11 cellular contexts compared by ENCODE assay signal in the genomic region with DNA sequence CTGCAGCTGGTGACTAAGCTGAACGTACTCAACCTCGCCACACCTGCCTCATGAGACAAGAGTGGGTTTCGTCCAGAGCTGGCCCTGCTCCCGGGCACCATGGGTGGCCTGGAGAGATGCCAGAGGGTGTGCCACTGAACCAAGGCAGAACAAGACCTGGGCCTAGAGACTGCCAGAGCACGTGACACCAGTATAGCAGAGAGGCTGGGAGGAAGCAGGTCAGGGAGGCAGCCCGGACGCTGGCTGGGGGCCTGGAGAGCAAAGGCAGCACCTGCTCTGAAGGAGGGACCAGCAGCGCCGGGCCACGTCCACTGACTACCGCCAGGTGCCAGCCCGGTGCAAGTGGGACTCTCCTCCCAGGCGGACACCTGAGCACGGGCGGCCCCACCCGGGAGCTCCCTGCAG. TPM values are rescaled to one million over a fixed set of nuclear protein-coding genes. Genes with fewer than 3 reads are reported as not detected.
DNase-seq lines count a peak whose midpoint lies in the region; ATAC-seq and TF ChIP-seq lines count a peak whose summit lies in the region.
"Had no signal": no experiment of that assay in that cellular context is flagged by ENCODE, and none has a peak within 500 bp of the region (broad histone marks: within the 10 kb centered on the region; RNA-seq: fewer than 3 reads in every experiment).

No MANE protein-coding gene starts in this region.

- H3K4me3 ChIP-seq in body of pancreas, result no peak overlapping the region
- no peak overlapping the region for H3K4me3 ChIP-seq in naive thymus-derived CD4-positive, alpha-beta T cell (ENCODE audit: low read length)
- no peak overlapping the region for H3K4me3 ChIP-seq in H7 (ENCODE audit: insufficient read depth, low read depth, low read length)
- H3K4me3 ChIP-seq: tibial artery had no signal

- H3K27ac Mint-ChIP-seq in naive thymus-derived CD4-positive, alpha-beta T cell, result peak overlapping the region in 4 of 9 donors; percentile 36 to 92 (median 76)
- H3K27ac Mint-ChIP-seq in type B pancreatic cell, result no peak overlapping the region
- H3K27ac Mint-ChIP-seq: T-helper 1 cell treated with Interleukin-12 subunit alpha and Interleukin-12 subunit beta and Interleukin-4 antibody, amounts not matched to agents 30 μg/mL and 1 μg/mL, for 36 hours had no signal

- H3K36me3 ChIP-seq in body of pancreas (replicated peaks in 1 of 2; ENCODE audit: insufficient read depth in 1 of 2, low read depth in 2 of 2) (no peaks in the 10 kb centered on the region), H7 (replicated peaks; ENCODE audit: control insufficient read depth, insufficient read depth, low read length) (peaks cover 2% of the 10 kb centered on the region)
- H3K36me3 ChIP-seq in naive thymus-derived CD4-positive, alpha-beta T cell (ENCODE audit: control insufficient read depth in 2 of 3, insufficient read depth in 3 of 3, low read length in 3 of 3), result peaks cover 28 to 66% (median 38%) of the 10 kb centered on the region in 3 experiments

- H3K9me3 Mint-ChIP-seq in naive thymus-derived CD4-positive, alpha-beta T cell, result peaks cover 0 to 30% (median 0%) of the 10 kb centered on the region in 11 donors
- H3K9me3 Mint-ChIP-seq in type B pancreatic cell, result no peaks in the 10 kb centered on the region
- H3K9me3 Mint-ChIP-seq: activated naive CD4-positive, alpha-beta T cell treated with anti-CD3 and anti-CD28 coated beads, Interleukin-2, amount 50 U/mL, for 72 hours; T-helper 1 cell treated with Interleukin-12 subunit alpha and Interleukin-12 subunit beta and Interleukin-4 antibody, amounts not matched to agents 30 μg/mL and 1 μg/mL, for 36 hours had no signal

- H3K4me3 Mint-ChIP-seq in naive thymus-derived CD4-positive, alpha-beta T cell, result peak overlapping the region in 3 of 10 donors; percentile 29 to 45 (median 44)
- no peak overlapping the region for H3K4me3 Mint-ChIP-seq in type B pancreatic cell
- H3K4me3 Mint-ChIP-seq: T-helper 1 cell treated with Interleukin-12 subunit alpha and Interleukin-12 subunit beta and Interleukin-4 antibody, amounts not matched to agents 30 μg/mL and 1 μg/mL, for 36 hours had no signal

- H3K27ac ChIP-seq in body of pancreas, result peak overlapping the region; percentile 46 to 65 (median 64)
- no peak overlapping the region for H3K27ac ChIP-seq in naive thymus-derived CD4-positive, alpha-beta T cell (ENCODE audit: low read depth, low read length)
- H3K27ac ChIP-seq: tibial artery had no signal

- WGBS in body of pancreas, 2 donors, result 52 to 80% methylated on average over 8 to 13 of the region's 16 CpGs

- H3K27me3 Mint-ChIP-seq in naive thymus-derived CD4-positive, alpha-beta T cell, result peaks cover 0 to 2% (median 0%) of the 10 kb centered on the region in 5 donors
- H3K27me3 Mint-ChIP-seq in type B pancreatic cell, result no peaks in the 10 kb centered on the region

- H3K4me1 Mint-ChIP-seq in naive thymus-derived CD4-positive, alpha-beta T cell, result peaks cover 0 to 8% (median 3%) of the 10 kb centered on the region in 7 donors
- no peaks in the 10 kb centered on the region for H3K4me1 Mint-ChIP-seq in type B pancreatic cell (ENCODE audit: unreplicated experiment)

- TF ChIP-seq POLR2A in body of pancreas (IDR thresholded peaks at IDR 0.05), result peak in 2 of 3 donors; percentile 23 to 35

- CTCF ChIA-PET in naive thymus-derived CD4-positive, alpha-beta T cell (lab: Charles Lee), result no interaction called here

- ATAC-seq in body of pancreas (peak; percentile 89), HG02970 (IDR thresholded peaks at IDR 0.05; ENCODE audit: low FRiP score, unreplicated experiment) (no peak)
- peak; percentile 3 for ATAC-seq in naive thymus-derived CD4-positive, alpha-beta T cell
- ATAC-seq: activated naive CD4-positive, alpha-beta T cell treated with anti-CD3 and anti-CD28 coated beads, Interleukin-2, amount 50 U/mL, for 72 hours had no signal

- no peaks in the 10 kb centered on the region for H3K9me3 ChIP-seq in body of pancreas
- H3K9me3 ChIP-seq in naive thymus-derived CD4-positive, alpha-beta T cell (ENCODE audit: control insufficient read depth in 2 of 3, low read length in 3 of 3), result no peaks in the 10 kb centered on the region
- H3K9me3 ChIP-seq: tibial artery had no signal

- intact Hi-C loops in body of pancreas (cut with DNase I), result no loop called here
- intact Hi-C loops in naive thymus-derived CD4-positive, alpha-beta T cell (cut with micrococcal nuclease), result no loop called here

- peaks cover 17% of the 10 kb centered on the region for H3K4me1 ChIP-seq in body of pancreas
- H3K4me1 ChIP-seq in naive thymus-derived CD4-positive, alpha-beta T cell (ENCODE audit: control insufficient read depth in 2 of 2, insufficient read depth in 2 of 2, low read length in 2 of 2), result no peaks in the 10 kb centered on the region

- peaks cover 15 to 55% (median 37%) of the 10 kb centered on the region in 5 donors for H3K36me3 Mint-ChIP-seq in naive thymus-derived CD4-positive, alpha-beta T cell
- peaks cover 5% of the 10 kb centered on the region for H3K36me3 Mint-ChIP-seq in type B pancreatic cell

- DNase-seq in COR-L47 (lab: John Stamatoyannopoulos, UW) (peak; percentile 99), NCI-H1694 (lab: John Stamatoyannopoulos, UW) (peak; percentile 73), body of pancreas (peak; percentile 79 to 94 (median 89)), H7 (no peak), type B pancreatic cell (ENCODE audit: extremely low spot score, unreplicated experiment) (no peak)
- DNase-seq in naive thymus-derived CD4-positive, alpha-beta T cell, result peak in 1 of 9 donors; percentile 5
- DNase-seq in stimulated activated CD4-positive, alpha-beta T cell treated with anti-CD3 and anti-CD28 coated beads, Interleukin-2, amount 100 ng/mL, for 24 hours, result no peak

- POLR2A ChIA-PET in naive thymus-derived CD4-positive, alpha-beta T cell (lab: Charles Lee), result no interaction called here

- peak in 5 of 7 experiments; percentile 10 to 43 (median 31) for TF ChIP-seq CTCF in body of pancreas (IDR thresholded peaks at IDR 0.05)
- no peak for TF ChIP-seq CTCF in type B pancreatic cell (conservative IDR thresholded peaks at IDR 0.05)

- H3K27me3 ChIP-seq in body of pancreas (no peaks in the 10 kb centered on the region), H7 (ENCODE audit: control insufficient read depth, insufficient read depth, low read length) (no peaks in the 10 kb centered on the region)
- no peaks in the 10 kb centered on the region for H3K27me3 ChIP-seq in naive thymus-derived CD4-positive, alpha-beta T cell (ENCODE audit: control insufficient read depth in 2 of 2, insufficient read depth in 2 of 2, low read length in 2 of 2)
- H3K27me3 ChIP-seq: tibial artery had no signal

RNA-seq across cellular contexts. Expression of a gene that starts 7.3 kb away (rescaled TPM):
- total RNA-seq in body of pancreas (10 to 100 TPM; 28.8 to 38.6 TPM), type B pancreatic cell (ENCODE audit: low replicate concordance) (0.29 TPM in 1 of 2 replicates, not detected in the other)
- 10 to 100 TPM in 4 of 5 experiments, 1 to 10 TPM in 1; 8.0 to 27.0 (median 19.1) TPM for total RNA-seq in naive thymus-derived CD4-positive, alpha-beta T cell
- polyA plus RNA-seq in naive thymus-derived CD4-positive, alpha-beta T cell, result 1 to 10 TPM; 1.3 to 1.4 TPM
- not detected in 2 replicates for total RNA-seq in H7 (2014; rRNA removed; shearing (Covaris generic))

Comparison
In these comparisons a context has a peak if more than half of its experiments do, and no peak if none do; other contexts are left out.
1. DNase-seq: peak in COR-L47 (single experiment), NCI-H1694 (single experiment) and body of pancreas (4 of 4); none in H7 (single experiment), type B pancreatic cell (single experiment) and stimulated activated CD4-positive, alpha-beta T cell treated with anti-CD3 and anti-CD28 coated beads, Interleukin-2, amount 100 ng/mL, for 24 hours (0 of 2).